Comparison of ENCODE assay signal across 17 cellular contexts in the genomic region with DNA sequence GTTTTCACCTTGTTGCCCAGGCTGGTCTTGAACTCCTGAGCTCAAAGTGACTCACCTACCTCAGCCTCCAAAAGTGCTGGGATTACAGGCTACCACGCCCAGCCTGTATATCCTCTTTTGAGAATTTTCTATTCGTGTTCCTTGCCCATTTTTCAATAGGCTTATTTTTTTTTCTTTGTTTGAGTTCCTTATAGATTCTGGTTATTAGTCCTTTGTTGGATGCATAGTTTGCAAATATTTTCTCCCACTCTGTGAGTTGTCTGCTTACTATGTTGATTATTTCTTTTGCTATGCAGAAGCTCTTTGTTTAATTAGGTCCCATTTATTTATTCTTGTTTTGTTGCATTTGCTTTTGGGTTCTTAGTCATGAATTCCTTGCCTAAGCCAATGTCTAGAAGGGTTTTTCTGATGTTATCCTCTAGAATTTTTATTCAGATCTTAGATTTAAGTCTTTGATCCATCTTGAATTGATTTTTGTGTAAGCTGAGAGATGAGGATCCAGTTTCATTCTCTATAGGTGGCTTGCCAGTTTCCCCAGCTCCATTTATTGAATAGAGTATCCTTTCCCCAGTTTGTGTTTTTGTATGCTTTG.
"Had no signal": no experiment of that assay in that cellular context is flagged by ENCODE, and none has a peak within 500 bp of the region (broad histone marks: within the 10 kb centered on the region; RNA-seq: fewer than 3 reads in every experiment).

No MANE protein-coding gene starts in this region.

- H3K36me3 ChIP-seq: gastrocnemius medialis, neural progenitor cell, pancreas, sigmoid colon, upper lobe of right lung had no signal

- H3K4me2 ChIP-seq: neural progenitor cell had no signal

- H3K9me3 ChIP-seq: pancreas, upper lobe of right lung had no signal

- H3K4me3 ChIP-seq: gastrocnemius medialis, heart right ventricle, lung, neural progenitor cell, pancreas, sigmoid colon, spleen, upper lobe of right lung had no signal

- H3K9ac ChIP-seq: neural progenitor cell had no signal

- ATAC-seq: activated CD8-positive, alpha-beta T cell treated with anti-CD3 and anti-CD28 coated beads for 36 hours; activated T-cell treated with anti-CD3 and anti-CD28 coated beads, Interleukin-2, amount 50 U/mL, for 4 hours; gastrocnemius medialis; heart right ventricle; left cardiac atrium; pancreas; stimulated activated naive CD8-positive, alpha-beta T cell treated with anti-CD3 and anti-CD28 coated beads, Interleukin-15, amount 100 ng/mL, for 72 hours; upper lobe of right lung; WTC11 had no signal

- H3K27me3 ChIP-seq: gastrocnemius medialis, heart right ventricle, neural progenitor cell, pancreas, sigmoid colon, spleen, upper lobe of right lung had no signal

- H3K4me1 ChIP-seq: neural progenitor cell, pancreas, upper lobe of right lung had no signal

- H3K27ac ChIP-seq: neural progenitor cell, pancreas, sigmoid colon, spleen, upper lobe of right lung had no signal

- H2AFZ ChIP-seq: neural progenitor cell had no signal

- DNase-seq: activated CD4-positive, alpha-beta T cell treated with anti-CD3 and anti-CD28 coated beads for 48 hours; activated CD8-positive, alpha-beta T cell treated with anti-CD3 and anti-CD28 coated beads for 36 hours; activated effector memory CD4-positive, alpha-beta T cell treated with anti-CD3 and anti-CD28 coated beads, Interleukin-2, amount 50 U/mL, for 16 hours; activated T-cell treated with anti-CD3 and anti-CD28 coated beads, Interleukin-2, amount 50 U/mL, for 4 hours; gastrocnemius medialis; heart right ventricle; left cardiac atrium; midbrain; pancreas; sigmoid colon; spleen; stimulated activated naive CD8-positive, alpha-beta T cell treated with anti-CD3 and anti-CD28 coated beads, Interleukin-15, amount 100 ng/mL, for 72 hours; T-helper 2 cell; upper lobe of right lung had no signal
